Comparison of ENCODE assay signal across 21 cellular contexts in genomic region chr4:137602401-137602800, GRCh38.
"Had no signal": no experiment of that assay in that cellular context is flagged by ENCODE, and none has a peak within 500 bp of the region (broad histone marks: within the 10 kb centered on the region; RNA-seq: fewer than 3 reads in every experiment).

No MANE protein-coding gene starts in this region.

- H3K36me3 Mint-ChIP-seq: memory B cell; naive thymus-derived CD8-positive, alpha-beta T cell; stimulated activated naive B cell treated with anti-CD40 and anti-IgM and Interleukin-4, amounts not matched to agents 10 μg/mL and 1 μg/mL and 100 μg/mL, for 72 hours had no signal

- DNase-seq: colonic mucosa; effector CD8-positive, alpha-beta T cell; erythroblast; esophagus squamous epithelium; midbrain; naive thymus-derived CD8-positive, alpha-beta T cell; pancreas; right lobe of liver; small intestine; stimulated activated CD4-positive, alpha-beta T cell treated with anti-CD3 and anti-CD28 coated beads, Interleukin-15, amount 100 ng/mL, for 24 hours; stimulated activated CD4-positive, alpha-beta T cell treated with anti-CD3 and anti-CD28 coated beads, Interleukin-2, amount 100 ng/mL, for 48 hours; stimulated activated naive B cell treated with anti-CD40 and anti-IgM and Interleukin-4, amounts not matched to agents 10 μg/mL and 1 μg/mL and 100 μg/mL, for 72 hours; stomach; testis; tibial artery; upper lobe of left lung had no signal

- H3K27ac Mint-ChIP-seq: dendritic cell treated with granulocyte-macrophage colony-stimulating factor and Interleukin-4, amounts not matched to agents 40 ng/mL and 50 ng/mL, for 4 days; memory B cell; naive thymus-derived CD8-positive, alpha-beta T cell; stimulated activated naive B cell treated with anti-CD40 and anti-IgM and Interleukin-4, amounts not matched to agents 10 μg/mL and 1 μg/mL and 100 μg/mL, for 72 hours had no signal

- ATAC-seq: naive thymus-derived CD8-positive, alpha-beta T cell; pancreas; right lobe of liver; stimulated activated naive B cell treated with anti-CD40 and anti-IgM and Interleukin-4, amounts not matched to agents 10 μg/mL and 1 μg/mL and 100 μg/mL, for 72 hours had no signal

- H3K9me3 ChIP-seq: colonic mucosa, esophagus squamous epithelium, neutrophil, pancreas, right lobe of liver, stomach, testis, tibial artery, upper lobe of left lung had no signal

- H3K27me3 ChIP-seq: colonic mucosa, esophagus squamous epithelium, neutrophil, pancreas, right lobe of liver, stomach, testis, tibial artery, upper lobe of left lung had no signal

- H3K9me3 Mint-ChIP-seq: dendritic cell treated with granulocyte-macrophage colony-stimulating factor and Interleukin-4, amounts not matched to agents 40 ng/mL and 50 ng/mL, for 4 days had no signal

- H3K4me1 ChIP-seq: colonic mucosa, esophagus squamous epithelium, pancreas, testis, upper lobe of left lung had no signal

- H3K4me3 Mint-ChIP-seq: central memory CD8-positive, alpha-beta T cell; dendritic cell treated with granulocyte-macrophage colony-stimulating factor and Interleukin-4, amounts not matched to agents 40 ng/mL and 50 ng/mL, for 4 days; memory B cell; naive thymus-derived CD8-positive, alpha-beta T cell; stimulated activated naive B cell treated with anti-CD40 and anti-IgM and Interleukin-4, amounts not matched to agents 10 μg/mL and 1 μg/mL and 100 μg/mL, for 72 hours had no signal

- H3K27ac ChIP-seq: colonic mucosa, esophagus squamous epithelium, neutrophil, pancreas, right lobe of liver, stomach, testis, tibial artery, upper lobe of left lung had no signal

- H3K27me3 Mint-ChIP-seq: central memory CD8-positive, alpha-beta T cell; dendritic cell treated with granulocyte-macrophage colony-stimulating factor and Interleukin-4, amounts not matched to agents 40 ng/mL and 50 ng/mL, for 4 days; memory B cell; naive thymus-derived CD8-positive, alpha-beta T cell; stimulated activated naive B cell treated with anti-CD40 and anti-IgM and Interleukin-4, amounts not matched to agents 10 μg/mL and 1 μg/mL and 100 μg/mL, for 72 hours had no signal

- H3K4me1 Mint-ChIP-seq: central memory CD8-positive, alpha-beta T cell; memory B cell; naive thymus-derived CD8-positive, alpha-beta T cell; stimulated activated naive B cell treated with anti-CD40 and anti-IgM and Interleukin-4, amounts not matched to agents 10 μg/mL and 1 μg/mL and 100 μg/mL, for 72 hours had no signal

- H3K4me3 ChIP-seq: colonic mucosa, esophagus squamous epithelium, lung, pancreas, right lobe of liver, stomach, testis, tibial artery, upper lobe of left lung had no signal

- H3K36me3 ChIP-seq: colonic mucosa, esophagus squamous epithelium, neutrophil, pancreas, right lobe of liver, stomach, tibial artery, upper lobe of left lung had no signal
